In the genomic region with DNA sequence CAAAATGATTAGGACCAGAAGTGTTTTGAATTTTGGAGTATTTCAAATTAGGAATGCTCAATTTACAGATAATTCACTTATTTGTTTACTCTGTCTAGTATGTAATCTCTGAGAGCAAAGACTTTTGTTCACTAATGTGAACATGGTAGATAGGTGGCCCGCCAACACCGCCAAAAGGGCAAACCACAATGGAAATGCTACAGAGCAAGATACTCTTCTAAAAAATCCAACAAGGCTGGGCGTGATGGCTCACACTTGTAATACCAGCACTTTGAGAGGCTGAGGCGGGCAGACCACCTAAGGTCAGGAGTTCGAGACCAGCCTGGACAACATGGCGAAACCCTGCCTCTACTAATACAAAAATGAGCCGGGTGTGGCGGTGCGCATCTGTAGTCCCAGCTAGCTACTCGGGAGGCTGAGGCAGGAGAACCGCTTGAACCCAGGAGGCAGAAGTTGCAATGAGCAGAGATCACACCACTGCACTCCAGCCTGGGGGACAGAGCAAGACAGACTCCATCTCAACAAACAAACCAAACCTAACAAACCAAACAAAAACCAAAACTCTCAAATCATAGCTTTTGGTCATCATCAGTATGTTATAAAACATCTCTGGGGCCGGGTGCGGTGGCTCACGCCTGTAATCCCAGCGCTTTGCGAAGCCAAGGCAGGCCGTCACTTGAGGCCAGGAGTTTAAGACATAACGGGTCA, we compare ENCODE assay signal across 13 cellular contexts. TPM values are rescaled to one million over a fixed set of nuclear protein-coding genes. Genes with fewer than 3 reads are reported as not detected.
A peak's percentile ranks its signal among the peaks of the same experiment; 100 is the strongest.
DNase-seq lines count a peak whose midpoint lies in the region; ATAC-seq, FAIRE-seq and TF ChIP-seq lines count a peak whose summit lies in the region.
"Had no signal": no experiment of that assay in that cellular context is flagged by ENCODE, and none has a peak within 500 bp of the region (broad histone marks: within the 10 kb centered on the region; RNA-seq: fewer than 3 reads in every experiment).

No MANE protein-coding gene starts in this region.

- FAIRE-seq in GM12891 (lab: Jason Lieb, UNC): no peak

- peaks cover 31% of the 10 kb centered on the region for H3K36me3 Mint-ChIP-seq in activated T-helper 1 cell treated with anti-CD3 and anti-CD28 coated beads, Interleukin-12 subunit alpha, Interleukin-12 subunit beta, Interleukin-2, Interleukin-4 antibody, amounts not matched to agents 30 ng/mL and 10 ng/mL and 1 ng/mL, durations not matched to agents 14 hours and 24 hours and 36 hours (ENCODE audit: low read depth)
- H3K36me3 Mint-ChIP-seq in immature natural killer cell: peaks cover 0 to 3% (median 0%) of the 10 kb centered on the region in 3 donors

- intact Hi-C loops in activated T-helper 1 cell treated with anti-CD3 and anti-CD28 coated beads, Interleukin-12 subunit alpha, Interleukin-12 subunit beta, Interleukin-2, Interleukin-4 antibody, amounts not matched to agents 30 ng/mL and 10 ng/mL and 1 ng/mL, durations not matched to agents 14 hours and 24 hours and 36 hours (cut with micrococcal nuclease): loop anchor here (5.0 to 10.0 kb wide), 4 partner anchors 191 to 1959 kb away; partner anchors contain the start of genes UGP2 and USP34

- DNase-seq in AG04450 (ENCODE audit: low read depth, low spot score) (no peak), GM12891 (ENCODE audit: insufficient read length, low spot score) (no peak), immature natural killer cell (no peak), AG20443 (ENCODE audit: low spot score) (no peak), ureter (ENCODE audit: low spot score) (no peak), NCI-H2227 (lab: John Stamatoyannopoulos, UW; ENCODE audit: unreplicated experiment) (no peak)
- no peak for DNase-seq in activated T-helper 1 cell treated with anti-CD3 and anti-CD28 coated beads, Interleukin-12 subunit alpha, Interleukin-12 subunit beta, Interleukin-2, Interleukin-4 antibody, amounts not matched to agents 30 ng/mL and 10 ng/mL and 1 ng/mL, durations not matched to agents 14 hours and 24 hours and 36 hours (ENCODE audit: low spot score)
- DNase-seq: adrenal gland, DMS79 treated with DMSO at 0.1 percent for 48 hours, esophagus squamous epithelium, NCI-H1092, transverse colon had no signal

- ATAC-seq in HG02973 (IDR thresholded peaks at IDR 0.05; ENCODE audit: unreplicated experiment): no peak

- no peaks in the 10 kb centered on the region for H3K9me3 Mint-ChIP-seq in activated T-helper 1 cell treated with anti-CD3 and anti-CD28 coated beads, Interleukin-12 subunit alpha, Interleukin-12 subunit beta, Interleukin-2, Interleukin-4 antibody, amounts not matched to agents 30 ng/mL and 10 ng/mL and 1 ng/mL, durations not matched to agents 14 hours and 24 hours and 36 hours
- no peaks in the 10 kb centered on the region for H3K9me3 Mint-ChIP-seq in immature natural killer cell

- no peak for TF ChIP-seq CTCF in AG04450 (IDR thresholded peaks at IDR 0.05; ENCODE audit: low read depth, low read length)

- no peak overlapping the region for H3K27ac Mint-ChIP-seq in activated T-helper 1 cell treated with anti-CD3 and anti-CD28 coated beads, Interleukin-12 subunit alpha, Interleukin-12 subunit beta, Interleukin-2, Interleukin-4 antibody, amounts not matched to agents 30 ng/mL and 10 ng/mL and 1 ng/mL, durations not matched to agents 14 hours and 24 hours and 36 hours
- H3K27ac Mint-ChIP-seq in immature natural killer cell: peak overlapping the region; percentile 27 to 69 (median 53)

- H3K4me1 Mint-ChIP-seq in activated T-helper 1 cell treated with anti-CD3 and anti-CD28 coated beads, Interleukin-12 subunit alpha, Interleukin-12 subunit beta, Interleukin-2, Interleukin-4 antibody, amounts not matched to agents 30 ng/mL and 10 ng/mL and 1 ng/mL, durations not matched to agents 14 hours and 24 hours and 36 hours (ENCODE audit: low read depth): peaks cover 23% of the 10 kb centered on the region
- H3K4me1 Mint-ChIP-seq in immature natural killer cell: peaks cover 29 to 33% of the 10 kb centered on the region in 2 donors

- H3K4me3 Mint-ChIP-seq in activated T-helper 1 cell treated with anti-CD3 and anti-CD28 coated beads, Interleukin-12 subunit alpha, Interleukin-12 subunit beta, Interleukin-2, Interleukin-4 antibody, amounts not matched to agents 30 ng/mL and 10 ng/mL and 1 ng/mL, durations not matched to agents 14 hours and 24 hours and 36 hours: peak overlapping the region; percentile 95
- H3K4me3 Mint-ChIP-seq in immature natural killer cell: peak overlapping the region; percentile 55 to 98 (median 68)

- no peak for TF ChIP-seq POLR2A in GM12891 (IDR thresholded peaks at IDR 0.05; ENCODE audit: low read depth, low read length)

- no peaks in the 10 kb centered on the region for H3K27me3 Mint-ChIP-seq in activated T-helper 1 cell treated with anti-CD3 and anti-CD28 coated beads, Interleukin-12 subunit alpha, Interleukin-12 subunit beta, Interleukin-2, Interleukin-4 antibody, amounts not matched to agents 30 ng/mL and 10 ng/mL and 1 ng/mL, durations not matched to agents 14 hours and 24 hours and 36 hours (ENCODE audit: insufficient read depth)
- H3K27me3 Mint-ChIP-seq in immature natural killer cell (ENCODE audit: low read depth in 3 of 3): peaks cover 9 to 18% (median 17%) of the 10 kb centered on the region in 3 donors

- CTCF ChIA-PET in AG04450 (lab: Charles Lee): interaction anchor here (1.1 kb wide), 1 partner anchor 13 kb away, joined by 3 read pairs; no protein-coding TSS in a partner anchor

- H3K27ac ChIP-seq in AG04450 (ENCODE audit: low read depth, low read length): no peak overlapping the region
- H3K27ac ChIP-seq: esophagus squamous epithelium had no signal

- H3K9me3 ChIP-seq in AG04450 (ENCODE audit: control insufficient read depth, insufficient read depth, low read length): no peaks in the 10 kb centered on the region; the same call in 1 of the 2 replicates
- H3K9me3 ChIP-seq: adrenal gland, esophagus squamous epithelium, transverse colon had no signal

- H3K27me3 ChIP-seq in AG04450 (ENCODE audit: control insufficient read depth, insufficient read depth, low read length): no peaks in the 10 kb centered on the region
- H3K27me3 ChIP-seq: adrenal gland, esophagus squamous epithelium, transverse colon had no signal

- H3K4me3 ChIP-seq in AG04450 (ENCODE audit: low read depth, low read length): peak overlapping the region; percentile 95

- POLR2A ChIA-PET in AG04450 (lab: Yijun Ruan, JAX): no interaction called here

TF ChIP-seq in GM12891, 5 proteins besides CTCF, POLR2A, EP300 and RAD21:
- 0 out of 2 replicates have a peak, but pooled peaks have one; percentile 31 for TF ChIP-seq POLR2AphosphoS5 (IDR thresholded peaks at IDR 0.05; ENCODE audit: low read depth, low read length)
- TF ChIP-seq SPI1 (IDR thresholded peaks at IDR 0.05; ENCODE audit: low read depth, low read length): no peak
- TF ChIP-seq TAF1 (IDR thresholded peaks at IDR 0.05; ENCODE audit: low read depth, low read length): no peak

RNA-seq across cellular contexts. Expression of gene CCT4, which starts 2.4 kb away (rescaled TPM):
- polyA plus RNA-seq in AG04450 (2011; rRNA removed) (136 and 170 TPM in 2 replicates), immature natural killer cell (100 to 1,000 TPM; 110 to 119 (median 118) TPM)
- polyA minus RNA-seq in AG04450 (2011; rRNA and poly(A)+ RNA removed): 59.9 and 96.7 TPM in 2 replicates
- 142 TPM for polyA plus RNA-seq in GM12891 (2012; ENCODE audit: low read depth, missing spikeins)
- total RNA-seq in activated T-helper 1 cell treated with anti-CD3 and anti-CD28 coated beads, Interleukin-12 subunit alpha, Interleukin-12 subunit beta, Interleukin-2, Interleukin-4 antibody, amounts not matched to agents 30 ng/mL and 10 ng/mL and 1 ng/mL, durations not matched to agents 14 hours and 24 hours and 36 hours: 354 and 381 TPM in 2 replicates
- total RNA-seq in ureter: 122 TPM

RNA-seq across cellular contexts. Expression of gene COMMD1, which starts 19.4 kb away (rescaled TPM):
- polyA plus RNA-seq in AG04450 (2011; rRNA removed) (52.4 and 59.9 TPM in 2 replicates), immature natural killer cell (10 to 100 TPM; 69.3 to 82.1 (median 78.9) TPM)
- 21.1 and 21.4 TPM in 2 replicates for polyA minus RNA-seq in AG04450 (2011; rRNA and poly(A)+ RNA removed)
- polyA plus RNA-seq in GM12891 (2012; ENCODE audit: low read depth, missing spikeins): 94.9 TPM
- total RNA-seq in activated T-helper 1 cell treated with anti-CD3 and anti-CD28 coated beads, Interleukin-12 subunit alpha, Interleukin-12 subunit beta, Interleukin-2, Interleukin-4 antibody, amounts not matched to agents 30 ng/mL and 10 ng/mL and 1 ng/mL, durations not matched to agents 14 hours and 24 hours and 36 hours: 25.4 and 28.9 TPM in 2 replicates
- total RNA-seq in ureter: 34.0 TPM

RNA-seq across cellular contexts. Expression of gene FAM161A, which starts 32.2 kb away (rescaled TPM):
- polyA plus RNA-seq in AG04450 (2011; rRNA removed) (1.1 and 1.6 TPM in 2 replicates), immature natural killer cell (1 to 10 TPM in 1 of 3 donors, under 1 TPM in 2; 0.49 to 3.0 (median 0.66) TPM)
- polyA minus RNA-seq in AG04450 (2011; rRNA and poly(A)+ RNA removed): 0.51 and 0.61 TPM in 2 replicates
- polyA plus RNA-seq in GM12891 (2012; ENCODE audit: low read depth, missing spikeins): 3.2 TPM
- total RNA-seq in activated T-helper 1 cell treated with anti-CD3 and anti-CD28 coated beads, Interleukin-12 subunit alpha, Interleukin-12 subunit beta, Interleukin-2, Interleukin-4 antibody, amounts not matched to agents 30 ng/mL and 10 ng/mL and 1 ng/mL, durations not matched to agents 14 hours and 24 hours and 36 hours: 3.6 and 3.7 TPM in 2 replicates
- 2.7 TPM for total RNA-seq in ureter
